Comparison of ENCODE assay signal across 7 cellular contexts in the genomic region with DNA sequence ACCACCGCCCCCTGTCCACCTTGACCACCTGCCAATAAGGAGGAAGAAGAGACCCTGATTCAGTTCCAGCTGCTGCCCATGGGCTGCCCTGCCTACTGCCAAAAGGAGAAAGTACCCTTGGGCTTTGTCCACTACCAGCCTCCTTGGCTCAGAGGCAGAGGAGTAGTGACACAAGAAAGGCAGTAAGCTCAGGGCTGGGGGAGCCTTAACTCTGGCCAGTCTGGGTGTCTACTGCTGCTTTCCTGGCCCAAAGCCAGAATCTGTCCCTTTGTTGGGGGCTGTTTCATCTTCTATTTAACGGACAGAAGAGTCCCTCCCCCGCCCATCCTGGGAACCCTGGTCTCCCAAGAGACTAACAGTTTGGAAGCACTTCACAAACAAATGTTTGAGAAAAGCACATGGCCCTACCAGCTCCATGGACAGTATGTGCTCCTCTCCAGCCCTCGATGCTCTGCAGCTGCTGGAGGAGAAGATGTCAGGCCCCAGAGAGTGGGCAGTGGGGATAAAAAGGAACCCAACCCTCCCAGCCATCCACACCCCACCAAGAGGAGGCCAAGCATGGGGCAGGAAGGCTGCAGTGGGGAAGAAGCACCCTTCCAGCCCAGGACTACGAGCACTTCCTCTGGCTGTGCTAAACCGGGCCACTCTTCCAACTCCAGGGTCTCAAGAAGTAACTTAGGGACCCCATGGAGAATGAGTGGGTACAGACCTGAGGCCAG. TPM values are rescaled to one million over a fixed set of nuclear protein-coding genes. Genes with fewer than 3 reads are reported as not detected.
DNase-seq lines count a peak whose midpoint lies in the region; ATAC-seq and TF ChIP-seq lines count a peak whose summit lies in the region.

No MANE protein-coding gene starts in this region.

- H3K27ac ChIP-seq in GM23338 (ENCODE audit: low read depth) (no peak overlapping the region), SU-DHL-6 (ENCODE audit: low read depth, low read length) (no peak overlapping the region), skin epidermis (peak overlapping the region in 19 of 21 experiments; percentile 86 to 96 (median 95))

- no peak overlapping the region for H3K27ac Mint-ChIP-seq in GM23338

- peaks cover 7% of the 10 kb centered on the region for H3F3A ChIP-seq in GM23338 (replicated peaks; ENCODE audit: low read depth)
- no peaks in the 10 kb centered on the region for H3F3A ChIP-seq in SU-DHL-6 (ENCODE audit: insufficient read depth)

- peak overlapping the region; percentile 73 for H3K4me3 Mint-ChIP-seq in GM23338

- H3K27me3 ChIP-seq in GM23338 (ENCODE audit: insufficient read depth) (no peaks in the 10 kb centered on the region), SU-DHL-6 (ENCODE audit: low read length) (no peaks in the 10 kb centered on the region)

- H4K20me1 ChIP-seq in GM23338 (replicated peaks; ENCODE audit: insufficient read depth) (no peaks in the 10 kb centered on the region; the same call in 1 of the 2 replicates), SU-DHL-6 (ENCODE audit: low read depth, low read length) (no peaks in the 10 kb centered on the region)

- H3K9me3 ChIP-seq in SU-DHL-6 (ENCODE audit: insufficient read depth, low read length) = no peaks in the 10 kb centered on the region

- TF ChIP-seq CTCF in GM23338 (conservative IDR thresholded peaks at IDR 0.05; ENCODE audit: low read depth in 2 of 2) (no peak), SU-DHL-6 (IDR thresholded peaks at IDR 0.05; ENCODE audit: insufficient read depth, low read length, poor library complexity, severe bottlenecking) (no peak), fibroblast of the aortic adventitia (IDR thresholded peaks at IDR 0.05; ENCODE audit: insufficient read depth, low read length) (no peak)

- peaks cover 2% of the 10 kb centered on the region; the same call in 1 of the 3 replicates for H3K9me3 Mint-ChIP-seq in GM23338

- ATAC-seq in GM23338 (no peak), HG03469 (IDR thresholded peaks at IDR 0.05; ENCODE audit: unreplicated experiment) (no peak)

- H3K27me3 Mint-ChIP-seq in GM23338 (ENCODE audit: insufficient read depth, low read depth, poor library complexity) = peaks cover 11% of the 10 kb centered on the region

- peaks cover 11% of the 10 kb centered on the region for H3K4me1 Mint-ChIP-seq in GM23338

- H2AFZ ChIP-seq in GM23338 (no peak overlapping the region), SU-DHL-6 (ENCODE audit: low read depth, low read length, severe bottlenecking) (no peak overlapping the region)

- H3K36me3 Mint-ChIP-seq in GM23338 (ENCODE audit: low read depth) = peaks cover 48% of the 10 kb centered on the region

- H3K4me2 ChIP-seq in GM23338 (peak overlapping the region; percentile 96), SU-DHL-6 (ENCODE audit: low read depth, low read length, poor library complexity, severe bottlenecking) (peak overlapping the region; percentile 73)

- peak overlapping the region; percentile 76 for H3K4me3 ChIP-seq in GM23338
- H3K4me3 ChIP-seq in SU-DHL-6 (ENCODE audit: insufficient read depth, low read length, poor library complexity, severe bottlenecking) = peak overlapping the region; percentile 97
- peak overlapping the region; percentile 86 for H3K4me3 ChIP-seq in fibroblast of the aortic adventitia (ENCODE audit: low read depth, low read length)
- H3K4me3 ChIP-seq in skin epidermis = peak overlapping the region; percentile 60 to 87 (median 75)

- peaks cover 6% of the 10 kb centered on the region; the same call in 1 of the 2 replicates for H3K36me3 ChIP-seq in GM23338 (ENCODE audit: insufficient read depth)
- no peaks in the 10 kb centered on the region for H3K36me3 ChIP-seq in SU-DHL-6 (ENCODE audit: low read length)

- peaks cover 21% of the 10 kb centered on the region for H3K79me2 ChIP-seq in GM23338 (replicated peaks; ENCODE audit: insufficient read depth)
- H3K79me2 ChIP-seq in SU-DHL-6 (ENCODE audit: insufficient read depth, low read length) = peaks cover 33% of the 10 kb centered on the region

- H3K4me1 ChIP-seq in GM23338 (ENCODE audit: insufficient read depth) = peaks cover 12% of the 10 kb centered on the region

- H3K9me2 ChIP-seq in GM23338 (ENCODE audit: insufficient read depth) (no peaks in the 10 kb centered on the region), SU-DHL-6 (replicated peaks; ENCODE audit: insufficient read depth, low read length) (no peaks in the 10 kb centered on the region)

- peak overlapping the region; percentile 76 for H3K9ac ChIP-seq in SU-DHL-6 (ENCODE audit: low read length)

- DNase-seq in GM23338 (ENCODE audit: low spot score) = no peak
- peak; percentile 14 for DNase-seq in fibroblast of the aortic adventitia (ENCODE audit: low read depth)
- DNase-seq in H4 (ENCODE audit: low spot score) = no peak
- DNase-seq in DMS153 (lab: John Stamatoyannopoulos, UW) = no peak

TF ChIP-seq in GM23338, 12 proteins besides CTCF, POLR2A, EP300 and RAD21 (continues in another document):
- TF ChIP-seq STAT1 (IDR thresholded peaks at IDR 0.05; ENCODE audit: unreplicated experiment) (no peak), ZNF331 (CRISPR knock-in tag; IDR thresholded peaks at IDR 0.05; ENCODE audit: low read depth) (no peak), JUNB (IDR thresholded peaks at IDR 0.05; ENCODE audit: unreplicated experiment) (no peak)

RNA-seq across cellular contexts. Expression of a gene that starts 1.3 kb away (rescaled TPM):
- 54.2 and 62.7 TPM in 2 replicates for total RNA-seq in GM23338 (2014; rRNA removed; shearing (Covaris generic))
- polyA plus RNA-seq in GM23338 (2016; fragmentation: Nextera tagmentation; extraction: Ambion mirVana) = 18.0 and 20.7 TPM in 2 replicates
- total RNA-seq in fibroblast of the aortic adventitia (ENCODE audit: low replicate concordance) = 45.1 and 56.9 TPM in 2 replicates
- total RNA-seq in H4 (2014; rRNA removed; shearing (Covaris generic)) = 46.4 and 73.6 TPM in 2 replicates

RNA-seq across cellular contexts. Expression of a gene that starts 1.4 kb away (rescaled TPM):
- 51.2 and 61.9 TPM in 2 replicates for total RNA-seq in GM23338 (2014; rRNA removed; shearing (Covaris generic))
- 29.9 TPM in 2 replicates for polyA plus RNA-seq in GM23338 (2016; fragmentation: Nextera tagmentation; extraction: Ambion mirVana)
- 23.7 and 64.5 TPM in 2 replicates for total RNA-seq in fibroblast of the aortic adventitia (ENCODE audit: low replicate concordance)
- 9.2 and 17.2 TPM in 2 replicates for total RNA-seq in H4 (2014; rRNA removed; shearing (Covaris generic))

RNA-seq across cellular contexts. Expression of a gene that starts 9.4 kb away (rescaled TPM):
- total RNA-seq in GM23338 (2014; rRNA removed; shearing (Covaris generic)) = 35.1 and 43.6 TPM in 2 replicates
- polyA plus RNA-seq in GM23338 (2016; fragmentation: Nextera tagmentation; extraction: Ambion mirVana) = 26.2 and 29.8 TPM in 2 replicates
- total RNA-seq in fibroblast of the aortic adventitia (ENCODE audit: low replicate concordance) = 10.1 and 27.3 TPM in 2 replicates
- total RNA-seq in H4 (2014; rRNA removed; shearing (Covaris generic)) = 47.2 and 47.4 TPM in 2 replicates

RNA-seq across cellular contexts. Expression of a gene that starts 17.1 kb away (rescaled TPM):
- 5.4 and 5.6 TPM in 2 replicates for total RNA-seq in GM23338 (2014; rRNA removed; shearing (Covaris generic))
- 1.7 TPM in 2 replicates for polyA plus RNA-seq in GM23338 (2016; fragmentation: Nextera tagmentation; extraction: Ambion mirVana)
- total RNA-seq in fibroblast of the aortic adventitia (ENCODE audit: low replicate concordance) = 10.5 and 15.9 TPM in 2 replicates
- total RNA-seq in H4 (2014; rRNA removed; shearing (Covaris generic)) = 5.7 and 7.6 TPM in 2 replicates

RNA-seq across cellular contexts. Expression of a gene that starts 17.1 kb away (rescaled TPM):
- 12.1 and 17.0 TPM in 2 replicates for total RNA-seq in GM23338 (2014; rRNA removed; shearing (Covaris generic))
- polyA plus RNA-seq in GM23338 (2016; fragmentation: Nextera tagmentation; extraction: Ambion mirVana) = 3.1 and 3.4 TPM in 2 replicates
- 16.7 and 40.2 TPM in 2 replicates for total RNA-seq in fibroblast of the aortic adventitia (ENCODE audit: low replicate concordance)
- total RNA-seq in H4 (2014; rRNA removed; shearing (Covaris generic)) = 32.8 and 42.1 TPM in 2 replicates

Comparison
In these comparisons a context has a peak if more than half of its experiments do, and no peak if none do; other contexts are left out.
1. H3K27ac ChIP-seq: peak in skin epidermis (19 of 21); none in GM23338 (single experiment) and SU-DHL-6 (single experiment).
2. Peak in every context shown above with its lines, with median percentiles within 50 percentile points of each other: H3K4me3 ChIP-seq.